Comparison of ENCODE assay signal across 1 cellular context in genomic region chr2:209817818-209818420, GRCh38.
TF ChIP-seq lines count a peak whose summit lies in the region.

No MANE protein-coding gene starts in this region.

TF ChIP-seq in WTC11, 78 proteins besides CTCF, POLR2A, EP300 and RAD21 (continued from another document and continues in another):
- TF ChIP-seq E2F5 (CRISPR knock-in tag; IDR thresholded peaks at IDR 0.05) (no peak), ZNF232 (CRISPR knock-in tag; IDR thresholded peaks at IDR 0.05) (no peak), AR (CRISPR knock-in tag; IDR thresholded peaks at IDR 0.05) (no peak), PRRX2 (CRISPR knock-in tag; IDR thresholded peaks at IDR 0.05) (no peak), IRF2 (CRISPR knock-in tag; IDR thresholded peaks at IDR 0.05; ENCODE audit: borderline replicate concordance, low read depth) (no peak), MXD4 (CRISPR knock-in tag; IDR thresholded peaks at IDR 0.05; ENCODE audit: borderline replicate concordance) (no peak), ZNF671 (CRISPR knock-in tag; IDR thresholded peaks at IDR 0.05) (no peak), NR3C1 (CRISPR knock-in tag; conservative IDR thresholded peaks at IDR 0.05; ENCODE audit: low read depth) (no peak), NR2C2 (CRISPR knock-in tag; IDR thresholded peaks at IDR 0.05) (no peak), NR1H2 (CRISPR knock-in tag; IDR thresholded peaks at IDR 0.05) (no peak), HMGXB4 (CRISPR knock-in tag; IDR thresholded peaks at IDR 0.05) (no peak), ZNF121 (CRISPR knock-in tag; IDR thresholded peaks at IDR 0.05) (no peak), ZNF281 (CRISPR knock-in tag; IDR thresholded peaks at IDR 0.05) (no peak), NFATC4 (CRISPR knock-in tag; IDR thresholded peaks at IDR 0.05) (no peak), FOXK1 (CRISPR knock-in tag; IDR thresholded peaks at IDR 0.05) (peak; percentile 78), USF1 (CRISPR knock-in tag; IDR thresholded peaks at IDR 0.05) (no peak), RORB (CRISPR knock-in tag; IDR thresholded peaks at IDR 0.05) (no peak), TEAD1 (CRISPR knock-in tag; IDR thresholded peaks at IDR 0.05) (peak; percentile 87; the same call in 1 of the 2 replicates), CREM (CRISPR knock-in tag; IDR thresholded peaks at IDR 0.05) (peak; percentile 37; the same call in 1 of the 2 replicates), JAZF1 (CRISPR knock-in tag; IDR thresholded peaks at IDR 0.05) (no peak), OVOL2 (CRISPR knock-in tag; IDR thresholded peaks at IDR 0.05; ENCODE audit: borderline replicate concordance) (no peak), PRDM15 (CRISPR knock-in tag; IDR thresholded peaks at IDR 0.05) (no peak), CBFB (CRISPR knock-in tag; IDR thresholded peaks at IDR 0.05; ENCODE audit: low read depth) (no peak), RELA (CRISPR knock-in tag; IDR thresholded peaks at IDR 0.05; ENCODE audit: borderline replicate concordance) (no peak), ZBTB21 (CRISPR knock-in tag; IDR thresholded peaks at IDR 0.05; ENCODE audit: borderline replicate concordance) (0 out of 2 replicates have a peak, but pooled peaks have one; percentile 34), CREB1 (CRISPR knock-in tag; IDR thresholded peaks at IDR 0.05) (no peak), TCF7 (CRISPR knock-in tag; IDR thresholded peaks at IDR 0.05; ENCODE audit: low read depth) (no peak)
- TF ChIP-seq, protein P1, sequence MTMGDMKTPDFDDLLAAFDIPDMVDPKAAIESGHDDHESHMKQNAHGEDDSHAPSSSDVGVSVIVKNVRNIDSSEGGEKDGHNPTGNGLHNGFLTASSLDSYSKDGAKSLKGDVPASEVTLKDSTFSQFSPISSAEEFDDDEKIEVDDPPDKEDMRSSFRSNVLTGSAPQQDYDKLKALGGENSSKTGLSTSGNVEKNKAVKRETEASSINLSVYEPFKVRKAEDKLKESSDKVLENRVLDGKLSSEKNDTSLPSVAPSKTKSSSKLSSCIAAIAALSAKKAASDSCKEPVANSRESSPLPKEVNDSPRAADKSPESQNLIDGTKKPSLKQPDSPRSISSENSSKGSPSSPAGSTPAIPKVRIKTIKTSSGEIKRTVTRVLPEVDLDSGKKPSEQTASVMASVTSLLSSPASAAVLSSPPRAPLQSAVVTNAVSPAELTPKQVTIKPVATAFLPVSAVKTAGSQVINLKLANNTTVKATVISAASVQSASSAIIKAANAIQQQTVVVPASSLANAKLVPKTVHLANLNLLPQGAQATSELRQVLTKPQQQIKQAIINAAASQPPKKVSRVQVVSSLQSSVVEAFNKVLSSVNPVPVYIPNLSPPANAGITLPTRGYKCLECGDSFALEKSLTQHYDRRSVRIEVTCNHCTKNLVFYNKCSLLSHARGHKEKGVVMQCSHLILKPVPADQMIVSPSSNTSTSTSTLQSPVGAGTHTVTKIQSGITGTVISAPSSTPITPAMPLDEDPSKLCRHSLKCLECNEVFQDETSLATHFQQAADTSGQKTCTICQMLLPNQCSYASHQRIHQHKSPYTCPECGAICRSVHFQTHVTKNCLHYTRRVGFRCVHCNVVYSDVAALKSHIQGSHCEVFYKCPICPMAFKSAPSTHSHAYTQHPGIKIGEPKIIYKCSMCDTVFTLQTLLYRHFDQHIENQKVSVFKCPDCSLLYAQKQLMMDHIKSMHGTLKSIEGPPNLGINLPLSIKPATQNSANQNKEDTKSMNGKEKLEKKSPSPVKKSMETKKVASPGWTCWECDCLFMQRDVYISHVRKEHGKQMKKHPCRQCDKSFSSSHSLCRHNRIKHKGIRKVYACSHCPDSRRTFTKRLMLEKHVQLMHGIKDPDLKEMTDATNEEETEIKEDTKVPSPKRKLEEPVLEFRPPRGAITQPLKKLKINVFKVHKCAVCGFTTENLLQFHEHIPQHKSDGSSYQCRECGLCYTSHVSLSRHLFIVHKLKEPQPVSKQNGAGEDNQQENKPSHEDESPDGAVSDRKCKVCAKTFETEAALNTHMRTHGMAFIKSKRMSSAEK (CRISPR knock-in tag; IDR thresholded peaks at IDR 0.05; ENCODE audit: borderline replicate concordance): no peak
- TF ChIP-seq, protein P2, sequence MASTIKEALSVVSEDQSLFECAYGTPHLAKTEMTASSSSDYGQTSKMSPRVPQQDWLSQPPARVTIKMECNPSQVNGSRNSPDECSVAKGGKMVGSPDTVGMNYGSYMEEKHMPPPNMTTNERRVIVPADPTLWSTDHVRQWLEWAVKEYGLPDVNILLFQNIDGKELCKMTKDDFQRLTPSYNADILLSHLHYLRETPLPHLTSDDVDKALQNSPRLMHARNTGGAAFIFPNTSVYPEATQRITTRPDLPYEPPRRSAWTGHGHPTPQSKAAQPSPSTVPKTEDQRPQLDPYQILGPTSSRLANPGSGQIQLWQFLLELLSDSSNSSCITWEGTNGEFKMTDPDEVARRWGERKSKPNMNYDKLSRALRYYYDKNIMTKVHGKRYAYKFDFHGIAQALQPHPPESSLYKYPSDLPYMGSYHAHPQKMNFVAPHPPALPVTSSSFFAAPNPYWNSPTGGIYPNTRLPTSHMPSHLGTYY (CRISPR knock-in tag; IDR thresholded peaks at IDR 0.05): no peak
- TF ChIP-seq, protein P3, sequence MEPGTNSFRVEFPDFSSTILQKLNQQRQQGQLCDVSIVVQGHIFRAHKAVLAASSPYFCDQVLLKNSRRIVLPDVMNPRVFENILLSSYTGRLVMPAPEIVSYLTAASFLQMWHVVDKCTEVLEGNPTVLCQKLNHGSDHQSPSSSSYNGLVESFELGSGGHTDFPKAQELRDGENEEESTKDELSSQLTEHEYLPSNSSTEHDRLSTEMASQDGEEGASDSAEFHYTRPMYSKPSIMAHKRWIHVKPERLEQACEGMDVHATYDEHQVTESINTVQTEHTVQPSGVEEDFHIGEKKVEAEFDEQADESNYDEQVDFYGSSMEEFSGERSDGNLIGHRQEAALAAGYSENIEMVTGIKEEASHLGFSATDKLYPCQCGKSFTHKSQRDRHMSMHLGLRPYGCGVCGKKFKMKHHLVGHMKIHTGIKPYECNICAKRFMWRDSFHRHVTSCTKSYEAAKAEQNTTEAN (CRISPR knock-in tag; IDR thresholded peaks at IDR 0.05): no peak
- TF ChIP-seq, protein P4, sequence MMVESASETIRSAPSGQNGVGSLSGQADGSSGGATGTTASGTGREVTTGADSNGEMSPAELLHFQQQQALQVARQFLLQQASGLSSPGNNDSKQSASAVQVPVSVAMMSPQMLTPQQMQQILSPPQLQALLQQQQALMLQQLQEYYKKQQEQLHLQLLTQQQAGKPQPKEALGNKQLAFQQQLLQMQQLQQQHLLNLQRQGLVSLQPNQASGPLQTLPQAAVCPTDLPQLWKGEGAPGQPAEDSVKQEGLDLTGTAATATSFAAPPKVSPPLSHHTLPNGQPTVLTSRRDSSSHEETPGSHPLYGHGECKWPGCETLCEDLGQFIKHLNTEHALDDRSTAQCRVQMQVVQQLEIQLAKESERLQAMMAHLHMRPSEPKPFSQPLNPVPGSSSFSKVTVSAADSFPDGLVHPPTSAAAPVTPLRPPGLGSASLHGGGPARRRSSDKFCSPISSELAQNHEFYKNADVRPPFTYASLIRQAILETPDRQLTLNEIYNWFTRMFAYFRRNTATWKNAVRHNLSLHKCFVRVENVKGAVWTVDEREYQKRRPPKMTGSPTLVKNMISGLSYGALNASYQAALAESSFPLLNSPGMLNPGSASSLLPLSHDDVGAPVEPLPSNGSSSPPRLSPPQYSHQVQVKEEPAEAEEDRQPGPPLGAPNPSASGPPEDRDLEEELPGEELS (CRISPR knock-in tag; IDR thresholded peaks at IDR 0.05): peak; percentile 78; the same call in 1 of the 2 replicates
- TF ChIP-seq, protein P5, sequence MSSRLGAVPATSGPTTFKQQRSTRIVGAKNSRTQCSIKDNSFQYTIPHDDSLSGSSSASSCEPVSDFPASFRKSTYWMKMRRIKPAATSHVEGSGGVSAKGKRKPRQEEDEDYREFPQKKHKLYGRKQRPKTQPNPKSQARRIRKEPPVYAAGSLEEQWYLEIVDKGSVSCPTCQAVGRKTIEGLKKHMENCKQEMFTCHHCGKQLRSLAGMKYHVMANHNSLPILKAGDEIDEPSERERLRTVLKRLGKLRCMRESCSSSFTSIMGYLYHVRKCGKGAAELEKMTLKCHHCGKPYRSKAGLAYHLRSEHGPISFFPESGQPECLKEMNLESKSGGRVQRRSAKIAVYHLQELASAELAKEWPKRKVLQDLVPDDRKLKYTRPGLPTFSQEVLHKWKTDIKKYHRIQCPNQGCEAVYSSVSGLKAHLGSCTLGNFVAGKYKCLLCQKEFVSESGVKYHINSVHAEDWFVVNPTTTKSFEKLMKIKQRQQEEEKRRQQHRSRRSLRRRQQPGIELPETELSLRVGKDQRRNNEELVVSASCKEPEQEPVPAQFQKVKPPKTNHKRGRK (CRISPR knock-in tag; IDR thresholded peaks at IDR 0.05; ENCODE audit: borderline replicate concordance): no peak
